ENCODE assay signal across 21 cellular contexts in genomic region chr3:174495928-174496327, GRCh38.
DNase-seq lines count a peak whose midpoint lies in the region; ATAC-seq lines count a peak whose summit lies in the region.
"Had no signal": no experiment of that assay in that cellular context is flagged by ENCODE, and none has a peak within 500 bp of the region (broad histone marks: within the 10 kb centered on the region; RNA-seq: fewer than 3 reads in every experiment).

No MANE protein-coding gene starts in this region.

- intact Hi-C loops in sciatic nerve (cut with DNase I), result no loop called here

- no peak overlapping the region for H3K4me3 ChIP-seq in MG63
- H3K4me3 ChIP-seq: ovary had no signal

- DNase-seq in EH (ENCODE audit: low read depth), result peak; percentile 16
- peak; percentile 80 for DNase-seq in MG63
- peak; percentile 3 for DNase-seq in fibroblast of gingiva (ENCODE audit: low read depth)
- no peak for DNase-seq in sciatic nerve (ENCODE audit: low spot score)
- DNase-seq in NCI-H2029 (lab: John Stamatoyannopoulos, UW), result no peak
- no peak for DNase-seq in SIG-M5 treated with dmso at 0.1 percent for 504 hours (lab: John Stamatoyannopoulos, UW; ENCODE audit: unreplicated experiment)
- DNase-seq: activated CD4-positive, alpha-beta T cell treated with anti-CD3 and anti-CD28 coated beads, Interleukin-2, amount 10 ng/mL, durations not matched to agents 24 days and 14 days; activated CD8-positive, alpha-beta memory T cell treated with anti-CD3 and anti-CD28 coated beads, Interleukin-2, amount 10 ng/mL, durations not matched to agents 7 days and 5 days; foreskin melanocyte; hypothalamus; islet precursor cell; mammary epithelial cell; NCI-H1436; NCI-H2171 treated with DMSO at 0.1 percent for 48 hours; PC-3; stimulated activated CD4-positive, alpha-beta T cell treated with anti-CD3 and anti-CD28 coated beads, Interleukin-1b, Interleukin-23, amount 100 ng/mL, for 48 hours; stimulated activated naive CD4-positive, alpha-beta T cell; T-helper 2 cell; trophoblast cell had no signal

- H3K9me3 ChIP-seq in MG63, result no peaks in the 10 kb centered on the region
- H3K9me3 ChIP-seq: ovary had no signal

- no peaks in the 10 kb centered on the region for H3K36me3 ChIP-seq in MG63
- H3K36me3 ChIP-seq: ovary had no signal

- no peaks in the 10 kb centered on the region for H3K27me3 ChIP-seq in MG63
- H3K27me3 ChIP-seq: ovary had no signal

- peak; percentile 75 for ATAC-seq in sciatic nerve
- no peak for ATAC-seq in GM18502 (IDR thresholded peaks at IDR 0.05; ENCODE audit: poor library complexity, unreplicated experiment)
- ATAC-seq: activated CD8-positive, alpha-beta memory T cell treated with anti-CD3 and anti-CD28 coated beads, Interleukin-2, amount 10 ng/mL, durations not matched to agents 7 days and 5 days; PC-3 had no signal

Comparison
In these comparisons a context has a peak if more than half of its experiments do, and no peak if none do; other contexts are left out.
1. DNase-seq: peak in EH (single experiment), MG63 (single experiment) and fibroblast of gingiva (single experiment); none in sciatic nerve (single experiment), NCI-H2029 (single experiment) and SIG-M5 treated with dmso at 0.1 percent for 504 hours (single experiment).